8 cellular contexts compared by ENCODE assay signal in the genomic region with DNA sequence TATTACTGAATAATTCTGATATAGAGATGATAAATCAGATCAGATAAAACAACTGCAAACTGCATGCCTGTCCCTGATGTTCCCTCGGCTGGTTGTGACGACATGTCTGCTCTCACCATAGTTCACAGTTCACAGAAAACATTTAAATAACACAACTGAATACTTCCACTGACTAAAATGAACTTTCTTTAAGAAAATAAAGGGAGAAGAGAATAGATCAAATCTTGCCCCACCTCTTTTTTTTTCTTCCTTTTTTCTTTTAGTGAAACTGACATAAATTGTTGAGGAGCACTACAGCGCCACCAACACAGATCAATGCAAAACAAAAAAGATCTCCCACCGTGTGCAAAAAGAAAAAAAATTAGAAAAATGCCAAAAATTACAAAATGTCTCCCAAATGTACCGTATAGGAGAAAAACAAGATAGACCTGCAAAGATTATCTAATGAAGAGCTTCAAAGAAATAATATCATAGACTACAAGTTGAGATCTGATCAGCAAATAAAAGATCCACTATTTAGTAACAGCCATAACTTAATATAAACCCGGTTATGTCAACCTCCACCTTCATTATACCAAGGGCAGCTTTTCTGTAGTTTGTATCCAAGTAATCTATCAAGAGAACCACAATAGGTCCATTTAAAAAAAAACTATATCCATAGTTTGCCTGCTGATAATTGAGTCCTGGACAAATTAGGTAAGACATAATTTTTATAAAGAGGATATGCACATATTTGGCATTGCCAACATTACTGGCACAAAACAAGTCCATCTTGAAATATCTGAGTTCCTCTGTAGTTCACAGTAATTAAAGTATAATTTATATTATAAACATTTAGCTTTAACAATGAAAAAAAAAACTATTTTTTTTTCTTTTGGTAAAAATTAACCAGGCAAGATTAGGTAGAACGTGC. TPM values are rescaled to one million over a fixed set of nuclear protein-coding genes. Genes with fewer than 3 reads are reported as not detected.
DNase-seq lines count a peak whose midpoint lies in the region; ATAC-seq and TF ChIP-seq lines count a peak whose summit lies in the region.

No MANE protein-coding gene starts in this region.

- intact Hi-C loops in activated CD4-positive, alpha-beta T cell treated with anti-CD3 and anti-CD28 coated beads, Interleukin-2, amount 10 ng/mL, durations not matched to agents 24 days and 14 days (cut with micrococcal nuclease): loop anchor here (1.0 to 10.0 kb wide), 9 partner anchors 15 to 760 kb away; partner anchors contain the start of genes ARHGAP12, CCDC7 and ITGB1

- H3K4me1 Mint-ChIP-seq in activated CD4-positive, alpha-beta T cell treated with anti-CD3 and anti-CD28 coated beads, Interleukin-2, amount 10 ng/mL, durations not matched to agents 24 days and 14 days: peaks cover 20% of the 10 kb centered on the region

- peak in 2 of 3 experiments; percentile 52 to 78 for DNase-seq in NCI-H1417 (lab: John Stamatoyannopoulos, UW)
- no peak for DNase-seq in NCI-H1417 treated with DMSO at 0.1 percent for 48 hours (lab: John Stamatoyannopoulos, UW)
- peak; percentile 83 for DNase-seq in NAMALWA (ENCODE audit: low spot score)
- peak; percentile 75 for DNase-seq in activated CD4-positive, alpha-beta T cell treated with anti-CD3 and anti-CD28 coated beads, Interleukin-2, amount 10 ng/mL, durations not matched to agents 24 days and 14 days
- DNase-seq in foreskin keratinocyte: peak; percentile 32 to 63
- DNase-seq in omental fat pad (ENCODE audit: low spot score): no peak
- DNase-seq in islet precursor cell: no peak

- peak overlapping the region; percentile 80 for H3K27ac ChIP-seq in foreskin keratinocyte

- no peak overlapping the region for H3K27ac Mint-ChIP-seq in activated CD4-positive, alpha-beta T cell treated with anti-CD3 and anti-CD28 coated beads, Interleukin-2, amount 10 ng/mL, durations not matched to agents 24 days and 14 days

- H3K27me3 Mint-ChIP-seq in activated CD4-positive, alpha-beta T cell treated with anti-CD3 and anti-CD28 coated beads, Interleukin-2, amount 10 ng/mL, durations not matched to agents 24 days and 14 days: no peaks in the 10 kb centered on the region

- TF ChIP-seq CTCF in foreskin keratinocyte (conservative IDR thresholded peaks at IDR 0.05) (peak; percentile 62), omental fat pad (IDR thresholded peaks at IDR 0.05) (no peak)

- H3K4me3 Mint-ChIP-seq in activated CD4-positive, alpha-beta T cell treated with anti-CD3 and anti-CD28 coated beads, Interleukin-2, amount 10 ng/mL, durations not matched to agents 24 days and 14 days: no peak overlapping the region

- H3K27me3 ChIP-seq in foreskin keratinocyte: no peaks in the 10 kb centered on the region

- peaks cover 6% of the 10 kb centered on the region for H3K4me1 ChIP-seq in foreskin keratinocyte

- peak; percentile 38 for ATAC-seq in GM21526 (IDR thresholded peaks at IDR 0.05; ENCODE audit: low FRiP score, unreplicated experiment)
- peak; percentile 33 for ATAC-seq in foreskin keratinocyte
- peak; percentile 37 for ATAC-seq in omental fat pad (ENCODE audit: low FRiP score)

- H3K36me3 Mint-ChIP-seq in activated CD4-positive, alpha-beta T cell treated with anti-CD3 and anti-CD28 coated beads, Interleukin-2, amount 10 ng/mL, durations not matched to agents 24 days and 14 days (ENCODE audit: low read depth): peaks cover 13% of the 10 kb centered on the region

- no peaks in the 10 kb centered on the region for H3K9me3 Mint-ChIP-seq in activated CD4-positive, alpha-beta T cell treated with anti-CD3 and anti-CD28 coated beads, Interleukin-2, amount 10 ng/mL, durations not matched to agents 24 days and 14 days

RNA-seq across cellular contexts. Expression of gene EPC1, which starts 30.8 kb away (rescaled TPM):
- total RNA-seq in activated CD4-positive, alpha-beta T cell treated with anti-CD3 and anti-CD28 coated beads, Interleukin-2, amount 10 ng/mL, durations not matched to agents 24 days and 14 days: 32.3 and 34.3 TPM in 2 replicates
- total RNA-seq in foreskin keratinocyte: 11.3 and 12.1 TPM in 2 replicates
- 4.2 and 5.0 TPM in 2 replicates for polyA plus RNA-seq in foreskin keratinocyte
- total RNA-seq in omental fat pad: 10 to 100 TPM; 30.5 to 68.7 (median 34.5) TPM

Comparison
In these comparisons a context has a peak if more than half of its experiments do, and no peak if none do; other contexts are left out.
1. DNase-seq: peak in NCI-H1417 (2 of 3), NAMALWA (single experiment), activated CD4-positive, alpha-beta T cell treated with anti-CD3 and anti-CD28 coated beads, Interleukin-2, amount 10 ng/mL, durations not matched to agents 24 days and 14 days (single experiment) and foreskin keratinocyte (2 of 2); none in NCI-H1417 treated with DMSO at 0.1 percent for 48 hours (single experiment), omental fat pad (single experiment) and islet precursor cell (single experiment).
2. Peak in every context shown above with its lines, with median percentiles within 50 percentile points of each other: ATAC-seq.